Comparison of ENCODE assay signal across 35 cellular contexts in the genomic region with DNA sequence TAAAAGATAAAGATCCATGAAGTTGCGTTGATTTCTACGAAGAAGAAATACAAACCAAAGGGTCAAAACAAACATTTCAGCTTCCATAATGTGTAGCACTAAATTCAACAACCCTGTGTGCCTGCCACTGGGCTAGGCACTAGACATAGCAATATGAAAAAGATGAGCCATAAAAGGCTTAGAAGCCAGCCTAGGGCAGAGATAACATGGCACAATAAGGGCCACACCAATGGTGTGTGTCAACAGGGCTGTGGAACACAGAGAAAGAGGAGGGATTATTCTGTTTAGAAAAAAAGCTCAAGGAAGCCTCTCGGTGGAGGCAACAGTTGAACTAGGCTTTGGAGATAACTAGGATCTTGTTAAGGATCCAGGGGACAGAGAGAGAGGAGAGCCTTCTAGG.
"Had no signal": no experiment of that assay in that cellular context is flagged by ENCODE, and none has a peak within 500 bp of the region (broad histone marks: within the 10 kb centered on the region; RNA-seq: fewer than 3 reads in every experiment).

No MANE protein-coding gene starts in this region.

- H3K4me3 Mint-ChIP-seq: activated CD4-positive, alpha-beta memory T cell treated with anti-CD3 and anti-CD28 coated beads for 36 hours; activated CD4-positive, alpha-beta T cell treated with anti-CD3 and anti-CD28 coated beads for 36 hours; activated CD4-positive, alpha-beta T cell treated with anti-CD3 and anti-CD28 coated beads, Interleukin-2, amount 10 ng/mL, durations not matched to agents 24 days and 14 days; activated CD8-positive, alpha-beta memory T cell treated with anti-CD3 and anti-CD28 coated beads, Interleukin-2, amount 10 ng/mL, durations not matched to agents 7 days and 5 days; activated CD8-positive, alpha-beta T cell treated with anti-CD3 and anti-CD28 coated beads, Interleukin-2, amount 10 ng/mL, durations not matched to agents 7 days and 5 days; activated naive CD4-positive, alpha-beta T cell treated with anti-CD3 and anti-CD28 coated beads, Interleukin-2, amount 10 ng/mL, durations not matched to agents 7 days and 5 days; activated naive CD8-positive, alpha-beta T cell treated with anti-CD3 and anti-CD28 coated beads, Interleukin-2, amount 10 ng/mL, durations not matched to agents 7 days and 5 days; activated T-cell treated with anti-CD3 and anti-CD28 coated beads, Interleukin-2, amount 50 U/mL, for 24 hours; activated T-cell treated with anti-CD3 and anti-CD28 coated beads, Interleukin-2, amount 50 U/mL, for 72 hours; brain; dendritic cell treated with granulocyte-macrophage colony-stimulating factor and Interleukin-4, amounts not matched to agents 40 ng/mL and 50 ng/mL, for 4 days; endodermal cell; T-helper 17 cell; T-helper 2 cell treated with Interferon-gamma antibody and Interleukin-4, amounts not matched to agents 5 μg/mL and 100 μg/mL, for 36 hours had no signal

- H3K27ac ChIP-seq: ascending aorta, breast epithelium, cardiac muscle cell, coronary artery, dorsolateral prefrontal cortex had no signal

- H3K9me3 ChIP-seq: ascending aorta, breast epithelium had no signal

- ATAC-seq: activated CD4-positive, alpha-beta T cell treated with anti-CD3 and anti-CD28 coated beads for 36 hours; activated CD8-positive, alpha-beta memory T cell treated with anti-CD3 and anti-CD28 coated beads, Interleukin-2, amount 10 ng/mL, durations not matched to agents 7 days and 5 days; activated CD8-positive, alpha-beta T cell treated with anti-CD3 and anti-CD28 coated beads, Interleukin-2, amount 10 ng/mL, durations not matched to agents 7 days and 5 days; activated naive CD4-positive, alpha-beta T cell treated with anti-CD3 and anti-CD28 coated beads, Interleukin-2, amount 50 U/mL, for 72 hours; activated T-cell treated with anti-CD3 and anti-CD28 coated beads, Interleukin-2, amount 50 U/mL, for 72 hours; esophagus mucosa; T-helper 17 cell had no signal

- H3K36me3 Mint-ChIP-seq: activated CD4-positive, alpha-beta memory T cell treated with anti-CD3 and anti-CD28 coated beads for 36 hours; activated CD8-positive, alpha-beta memory T cell treated with anti-CD3 and anti-CD28 coated beads, Interleukin-2, amount 10 ng/mL, durations not matched to agents 7 days and 5 days; activated naive CD4-positive, alpha-beta T cell treated with anti-CD3 and anti-CD28 coated beads, Interleukin-2, amount 10 ng/mL, durations not matched to agents 7 days and 5 days; activated naive CD4-positive, alpha-beta T cell treated with anti-CD3 and anti-CD28 coated beads, Interleukin-2, amount 50 U/mL, for 72 hours; activated naive CD8-positive, alpha-beta T cell treated with anti-CD3 and anti-CD28 coated beads, Interleukin-2, amount 10 ng/mL, durations not matched to agents 7 days and 5 days; brain had no signal

- DNase-seq: activated CD4-positive, alpha-beta memory T cell treated with anti-CD3 and anti-CD28 coated beads for 36 hours; activated CD4-positive, alpha-beta T cell treated with anti-CD3 and anti-CD28 coated beads for 36 hours; activated CD4-positive, alpha-beta T cell treated with anti-CD3 and anti-CD28 coated beads, Interleukin-2, amount 10 ng/mL, durations not matched to agents 24 days and 14 days; activated CD4-positive, CD25-positive, alpha-beta regulatory T cell; activated CD4-positive, CD25-positive, alpha-beta regulatory T cell treated with anti-CD3 and anti-CD28 coated beads, Interleukin-2, amount 50 U/mL, for 72 hours; activated CD8-positive, alpha-beta memory T cell treated with anti-CD3 and anti-CD28 coated beads, Interleukin-2, amount 10 ng/mL, durations not matched to agents 7 days and 5 days; activated CD8-positive, alpha-beta memory T cell treated with anti-CD3 and anti-CD28 coated beads, Interleukin-2, amount 50 U/mL, for 48 hours; activated CD8-positive, alpha-beta T cell treated with anti-CD3 and anti-CD28 coated beads, Interleukin-2, amount 10 ng/mL, durations not matched to agents 7 days and 5 days; activated gamma-delta T cell; activated naive CD4-positive, alpha-beta T cell; activated naive CD4-positive, alpha-beta T cell treated with anti-CD3 and anti-CD28 coated beads, Interleukin-2, amount 10 ng/mL, durations not matched to agents 7 days and 5 days; activated naive CD8-positive, alpha-beta T cell treated with anti-CD3 and anti-CD28 coated beads, Interleukin-2, amount 10 ng/mL, durations not matched to agents 7 days and 5 days; activated T-cell treated with anti-CD3 and anti-CD28 coated beads for 4 hours; activated T-cell treated with anti-CD3 and anti-CD28 coated beads, Interleukin-2, amount 50 U/mL, for 24 hours; activated T-cell treated with anti-CD3 and anti-CD28 coated beads, Interleukin-2, amount 50 U/mL, for 72 hours; central memory CD4-positive, alpha-beta T cell; cerebellar nuclear complex; dorsolateral prefrontal cortex; effector memory CD4-positive, alpha-beta T cell; endodermal cell; foreskin fibroblast; head of caudate nucleus; T-helper 1 cell; T-helper 17 cell; T1000 had no signal

- H3K27me3 Mint-ChIP-seq: brain had no signal

- FAIRE-seq: frontal cortex had no signal

- H3K9me3 Mint-ChIP-seq: activated CD4-positive, alpha-beta memory T cell treated with anti-CD3 and anti-CD28 coated beads for 36 hours; activated CD4-positive, alpha-beta T cell treated with anti-CD3 and anti-CD28 coated beads, Interleukin-2, amount 10 ng/mL, durations not matched to agents 24 days and 14 days; activated naive CD4-positive, alpha-beta T cell treated with anti-CD3 and anti-CD28 coated beads, Interleukin-2, amount 10 ng/mL, durations not matched to agents 7 days and 5 days; activated naive CD4-positive, alpha-beta T cell treated with anti-CD3 and anti-CD28 coated beads, Interleukin-2, amount 50 U/mL, for 72 hours; activated naive CD8-positive, alpha-beta T cell treated with anti-CD3 and anti-CD28 coated beads, Interleukin-2, amount 10 ng/mL, durations not matched to agents 7 days and 5 days; activated T-cell treated with anti-CD3 and anti-CD28 coated beads, Interleukin-2, amount 50 U/mL, for 24 hours; activated T-cell treated with anti-CD3 and anti-CD28 coated beads, Interleukin-2, amount 50 U/mL, for 72 hours; brain; dendritic cell treated with granulocyte-macrophage colony-stimulating factor and Interleukin-4, amounts not matched to agents 40 ng/mL and 50 ng/mL, for 4 days; endodermal cell; T-helper 2 cell treated with Interferon-gamma antibody and Interleukin-4, amounts not matched to agents 5 μg/mL and 100 μg/mL, for 36 hours had no signal

- H3K4me1 ChIP-seq: breast epithelium had no signal

- H3K4me1 Mint-ChIP-seq: activated CD4-positive, alpha-beta T cell treated with anti-CD3 and anti-CD28 coated beads for 36 hours; activated CD4-positive, alpha-beta T cell treated with anti-CD3 and anti-CD28 coated beads, Interleukin-2, amount 10 ng/mL, durations not matched to agents 24 days and 14 days; activated CD8-positive, alpha-beta memory T cell treated with anti-CD3 and anti-CD28 coated beads, Interleukin-2, amount 10 ng/mL, durations not matched to agents 7 days and 5 days; activated naive CD4-positive, alpha-beta T cell treated with anti-CD3 and anti-CD28 coated beads, Interleukin-2, amount 10 ng/mL, durations not matched to agents 7 days and 5 days; activated naive CD8-positive, alpha-beta T cell treated with anti-CD3 and anti-CD28 coated beads, Interleukin-2, amount 10 ng/mL, durations not matched to agents 7 days and 5 days; T-helper 17 cell had no signal

- H3K27ac Mint-ChIP-seq: activated CD4-positive, alpha-beta memory T cell treated with anti-CD3 and anti-CD28 coated beads for 36 hours; activated CD4-positive, alpha-beta T cell treated with anti-CD3 and anti-CD28 coated beads for 36 hours; activated CD4-positive, alpha-beta T cell treated with anti-CD3 and anti-CD28 coated beads, Interleukin-2, amount 10 ng/mL, durations not matched to agents 24 days and 14 days; activated CD8-positive, alpha-beta memory T cell treated with anti-CD3 and anti-CD28 coated beads, Interleukin-2, amount 10 ng/mL, durations not matched to agents 7 days and 5 days; activated CD8-positive, alpha-beta T cell treated with anti-CD3 and anti-CD28 coated beads, Interleukin-2, amount 10 ng/mL, durations not matched to agents 7 days and 5 days; activated naive CD4-positive, alpha-beta T cell treated with anti-CD3 and anti-CD28 coated beads, Interleukin-2, amount 10 ng/mL, durations not matched to agents 7 days and 5 days; activated naive CD4-positive, alpha-beta T cell treated with anti-CD3 and anti-CD28 coated beads, Interleukin-2, amount 50 U/mL, for 72 hours; activated naive CD8-positive, alpha-beta T cell treated with anti-CD3 and anti-CD28 coated beads, Interleukin-2, amount 10 ng/mL, durations not matched to agents 7 days and 5 days; activated T-cell treated with anti-CD3 and anti-CD28 coated beads, Interleukin-2, amount 50 U/mL, for 24 hours; activated T-cell treated with anti-CD3 and anti-CD28 coated beads, Interleukin-2, amount 50 U/mL, for 72 hours; dendritic cell treated with granulocyte-macrophage colony-stimulating factor and Interleukin-4, amounts not matched to agents 40 ng/mL and 50 ng/mL, for 4 days; endodermal cell; T-helper 17 cell; T-helper 2 cell treated with Interferon-gamma antibody and Interleukin-4, amounts not matched to agents 5 μg/mL and 100 μg/mL, for 36 hours had no signal

- H3K27me3 ChIP-seq: ascending aorta, breast epithelium, cardiac muscle cell had no signal

- H3K36me3 ChIP-seq: ascending aorta, breast epithelium, cardiac muscle cell had no signal

- H3K4me3 ChIP-seq: ascending aorta, breast epithelium, cardiac muscle cell, coronary artery, dorsolateral prefrontal cortex had no signal
